10 cellular contexts compared by ENCODE assay signal in genomic region chr2:109435866-109436634, GRCh38.
DNase-seq lines count a peak whose midpoint lies in the region; ATAC-seq and TF ChIP-seq lines count a peak whose summit lies in the region.
"Had no signal": no experiment of that assay in that cellular context is flagged by ENCODE, and none has a peak within 500 bp of the region (broad histone marks: within the 10 kb centered on the region; RNA-seq: fewer than 3 reads in every experiment).

No MANE protein-coding gene starts in this region.

- 95% methylated on average over 13 of the region's 13 CpGs for WGBS in thymus

- peaks cover 18% of the 10 kb centered on the region for H3K27me3 Mint-ChIP-seq in nephron (ENCODE audit: low read depth)

- H3K27ac Mint-ChIP-seq in nephron = peak overlapping the region; percentile 28 to 73 (median 29)
- H3K27ac Mint-ChIP-seq: T-helper 2 cell treated with Interferon-gamma antibody and Interleukin-4, amounts not matched to agents 5 μg/mL and 100 μg/mL, for 36 hours had no signal

- no peaks in the 10 kb centered on the region for H3K27me3 ChIP-seq in thymus (ENCODE audit: control insufficient read depth, insufficient read depth)

- no peak for ATAC-seq in GM21526 (IDR thresholded peaks at IDR 0.05; ENCODE audit: low FRiP score, unreplicated experiment)
- ATAC-seq in GM21717 (IDR thresholded peaks at IDR 0.05; ENCODE audit: unreplicated experiment) = no peak

- H3K4me3 ChIP-seq in fibroblast of mammary gland (ENCODE audit: control insufficient read depth, low read depth, low read length) = no peak overlapping the region
- no peak overlapping the region for H3K4me3 ChIP-seq in thymus (ENCODE audit: low read length)

- H3K27ac ChIP-seq in thymus (ENCODE audit: low read depth) = peak overlapping the region; percentile 12

- peak; percentile 91 for DNase-seq in RPMI7951 (ENCODE audit: low read depth)
- peak; percentile 55 for DNase-seq in fibroblast of mammary gland (ENCODE audit: low read depth)
- no peak for DNase-seq in NCI-H146 (lab: John Stamatoyannopoulos, UW)
- no peak for DNase-seq in islet precursor cell
- DNase-seq: stimulated activated CD4-positive, alpha-beta T cell treated with anti-CD3 and anti-CD28 coated beads, Interleukin-15, amount 100 ng/mL, for 24 hours had no signal

- peaks cover 3% of the 10 kb centered on the region for H3K36me3 ChIP-seq in thymus (ENCODE audit: control insufficient read depth, insufficient read depth)

- H3K4me1 Mint-ChIP-seq in nephron = peaks cover 33% of the 10 kb centered on the region

- no peak overlapping the region for H3K4me3 Mint-ChIP-seq in nephron
- H3K4me3 Mint-ChIP-seq: T-helper 2 cell treated with Interferon-gamma antibody and Interleukin-4, amounts not matched to agents 5 μg/mL and 100 μg/mL, for 36 hours had no signal

- H3K36me3 Mint-ChIP-seq in nephron (ENCODE audit: low read depth) = peaks cover 14% of the 10 kb centered on the region

- no peak for TF ChIP-seq CTCF in fibroblast of mammary gland (conservative IDR thresholded peaks at IDR 0.05; ENCODE audit: control insufficient read depth, insufficient read depth, low read depth, low read length)
- TF ChIP-seq CTCF in nephron (IDR thresholded peaks at IDR 0.05; ENCODE audit: unreplicated experiment in 3 of 3) = no peak

- no peaks in the 10 kb centered on the region for H3K9me3 ChIP-seq in thymus (ENCODE audit: control insufficient read depth)

- peaks cover 12% of the 10 kb centered on the region for H3K9me3 Mint-ChIP-seq in nephron

- H3K4me1 ChIP-seq in thymus (ENCODE audit: control insufficient read depth, insufficient read depth, low read length) = no peaks in the 10 kb centered on the region

Comparison
In these comparisons a context has a peak if more than half of its experiments do, and no peak if none do; other contexts are left out.
1. DNase-seq: peak in RPMI7951 (single experiment) and fibroblast of mammary gland (single experiment); none in NCI-H146 (single experiment) and islet precursor cell (single experiment).